19 cellular contexts compared by ENCODE assay signal in genomic region chr7:125934539-125934938, GRCh38.
DNase-seq lines count a peak whose midpoint lies in the region; FAIRE-seq and TF ChIP-seq lines count a peak whose summit lies in the region.
"Had no signal": no experiment of that assay in that cellular context is flagged by ENCODE, and none has a peak within 500 bp of the region (broad histone marks: within the 10 kb centered on the region; RNA-seq: fewer than 3 reads in every experiment).

No MANE protein-coding gene starts in this region.

- no peaks in the 10 kb centered on the region for H3K9me3 ChIP-seq in keratinocyte (ENCODE audit: control insufficient read depth, low read depth, low read length)
- H3K9me3 ChIP-seq: BLaER1, mucosa of descending colon, tibial nerve had no signal

- H3K4me1 ChIP-seq in keratinocyte (ENCODE audit: control insufficient read depth, extremely low read depth, insufficient read depth, low read length) = peaks cover 3% of the 10 kb centered on the region
- H3K4me1 ChIP-seq: BLaER1, tibial nerve had no signal

- H3K4me3 ChIP-seq in keratinocyte (ENCODE audit: control insufficient read depth in 2 of 3, extremely low read depth in 1 of 3, insufficient read depth in 2 of 3, low read depth in 1 of 3, low read length in 3 of 3) = no peak overlapping the region
- H3K4me3 ChIP-seq: BLaER1, mucosa of descending colon, tibial nerve had no signal

- dilution Hi-C loops in keratinocyte (cut with MboI; ENCODE audit: extremely low pct_ligation_motif_present, low sequenced_read_pairs) = no loop called here

- TF ChIP-seq CTCF in keratinocyte (optimal IDR thresholded peaks at IDR 0.05 in 1 of 3, IDR thresholded peaks at IDR 0.05 in 1 of 3, conservative IDR thresholded peaks at IDR 0.05 in 1 of 3; ENCODE audit: extremely low read depth in 1 of 3, insufficient read depth in 2 of 3, low read length in 3 of 3) = no peak

- no peak overlapping the region for H3K27ac ChIP-seq in keratinocyte (ENCODE audit: control insufficient read depth, insufficient read depth, low read length)
- H3K27ac ChIP-seq: BLaER1, tibial nerve had no signal

- DNase-seq in DMS79 treated with DMSO at 0.1 percent for 48 hours (lab: John Stamatoyannopoulos, UW) (peak; percentile 16), NCI-H1436 (lab: John Stamatoyannopoulos, UW) (peak; percentile 34), RCC 7860 (ENCODE audit: low spot score) (peak; percentile 49), keratinocyte (ENCODE audit: low read depth, low spot score) (peak; percentile 25), GM19238 (ENCODE audit: insufficient read length, low spot score) (no peak), epidermal melanocyte (ENCODE audit: insufficient read length, low spot score) (no peak), OCI-M1 (lab: John Stamatoyannopoulos, UW) (no peak)
- no peak for DNase-seq in activated naive CD4-positive, alpha-beta T cell treated with Interleukin-2 at 50 U/mL for 16 hours
- DNase-seq: activated CD4-positive, CD25-positive, alpha-beta regulatory T cell treated with anti-CD3 and anti-CD28 coated beads, Interleukin-2, amount 50 U/mL, for 72 hours; activated gamma-delta T cell treated with Interleukin-2 at 50 U/mL for 16 hours; cortex of kidney; EL; GOT3; kidney glomerular epithelial cell; mucosa of descending colon; MV-4-11; NCI-H526 treated with DMSO at 0.1 percent for 48 hours had no signal

- no peak overlapping the region for H3K4me2 ChIP-seq in keratinocyte (ENCODE audit: control insufficient read depth, extremely low read depth, insufficient read depth, low read depth, low read length)
- H3K4me2 ChIP-seq: BLaER1 had no signal

- H3K27me3 ChIP-seq in keratinocyte (ENCODE audit: control insufficient read depth, extremely low read depth, insufficient read depth, low read length) = no peaks in the 10 kb centered on the region
- H3K27me3 ChIP-seq: BLaER1, tibial nerve had no signal

- no peaks in the 10 kb centered on the region for H3K79me2 ChIP-seq in keratinocyte (ENCODE audit: control insufficient read depth, insufficient read depth, low read length)

- H3K9ac ChIP-seq in keratinocyte (ENCODE audit: control insufficient read depth, extremely low read depth, insufficient read depth, low read length) = no peak overlapping the region
- H3K9ac ChIP-seq: BLaER1 had no signal

- no peaks in the 10 kb centered on the region for H4K20me1 ChIP-seq in keratinocyte (ENCODE audit: control insufficient read depth, extremely low read depth, insufficient read depth, low read length)
- H4K20me1 ChIP-seq: BLaER1 had no signal

- H3K36me3 ChIP-seq in keratinocyte (ENCODE audit: control insufficient read depth in 2 of 2, extremely low read depth in 1 of 2, insufficient read depth in 2 of 2, low read length in 2 of 2) = no peaks in the 10 kb centered on the region
- H3K36me3 ChIP-seq: BLaER1, tibial nerve had no signal

- peak; percentile 7 for FAIRE-seq in RCC 7860 (lab: Jason Lieb, UNC)
- no peak for FAIRE-seq in keratinocyte (lab: Jason Lieb, UNC)

- H3K9me1 ChIP-seq in keratinocyte (ENCODE audit: control insufficient read depth, extremely low read depth, insufficient read depth, low read length) = no peaks in the 10 kb centered on the region

- no peak overlapping the region for H2AFZ ChIP-seq in keratinocyte (ENCODE audit: control insufficient read depth, low read length)

Comparison
In these comparisons a context has a peak if more than half of its experiments do, and no peak if none do; other contexts are left out.
1. DNase-seq: peak in DMS79 treated with DMSO at 0.1 percent for 48 hours (single experiment), NCI-H1436 (single experiment), RCC 7860 (single experiment) and keratinocyte (single experiment); none in activated naive CD4-positive, alpha-beta T cell treated with Interleukin-2 at 50 U/mL for 16 hours (single experiment), GM19238 (single experiment), epidermal melanocyte (single experiment) and OCI-M1 (single experiment).